ENCODE assay signal across 9 cellular contexts in the genomic region with DNA sequence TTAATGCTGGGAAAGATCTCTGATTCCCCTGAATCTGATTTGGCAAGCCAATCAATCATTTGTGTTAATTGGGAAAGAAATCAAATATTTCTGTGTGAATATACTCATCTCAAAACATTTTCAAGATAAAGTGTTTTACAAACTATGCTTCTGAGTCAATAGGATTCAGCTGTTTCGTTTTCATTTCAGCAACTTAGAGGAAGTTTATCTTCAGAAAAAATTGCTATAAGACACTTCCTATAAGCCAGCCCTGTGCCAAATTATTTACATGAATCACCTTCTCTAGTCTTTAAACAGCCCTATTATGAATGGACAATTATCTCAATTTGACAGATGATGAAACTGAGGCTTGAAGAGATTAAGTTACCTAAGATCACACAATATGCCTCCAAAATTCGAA. TPM values are rescaled to one million over a fixed set of nuclear protein-coding genes. Genes with fewer than 3 reads are reported as not detected.
A peak's percentile ranks its signal among the peaks of the same experiment; 100 is the strongest.
DNase-seq lines count a peak whose midpoint lies in the region; ATAC-seq and TF ChIP-seq lines count a peak whose summit lies in the region.
"Had no signal": no experiment of that assay in that cellular context is flagged by ENCODE, and none has a peak within 500 bp of the region (broad histone marks: within the 10 kb centered on the region; RNA-seq: fewer than 3 reads in every experiment).

No MANE protein-coding gene starts in this region.

- H2AFZ ChIP-seq in OCI-LY3 (ENCODE audit: low read depth, low read length), result peak overlapping the region; percentile 64

- H3K27me3 ChIP-seq in OCI-LY3 (ENCODE audit: low read depth, low read length), result peaks cover 17% of the 10 kb centered on the region
- H3K27me3 ChIP-seq: pancreas had no signal

- DNase-seq in SKM-1 treated with dmso at 0.1 percent for 144 hours (lab: John Stamatoyannopoulos, UW; ENCODE audit: unreplicated experiment) (peak; percentile 1), SKM-1 (lab: John Stamatoyannopoulos, UW; ENCODE audit: unreplicated experiment) (no peak), omental fat pad (ENCODE audit: low spot score) (no peak), HEK293T (ENCODE audit: extremely low spot score) (no peak), NCI-H1105 treated with DMSO at 0.1 percent for 48 hours (lab: John Stamatoyannopoulos, UW) (no peak)
- DNase-seq: H7, NCI-H774 had no signal

- peak overlapping the region; percentile 24 for H3K9ac ChIP-seq in OCI-LY3 (ENCODE audit: low read length)

- H3K4me1 ChIP-seq in OCI-LY3 (ENCODE audit: low read length), result peaks cover 15% of the 10 kb centered on the region
- H3K4me1 ChIP-seq: pancreas had no signal

- H3K4me2 ChIP-seq in OCI-LY3 (ENCODE audit: low read length), result peak overlapping the region; percentile 79

- peak; percentile 55 for ATAC-seq in omental fat pad (ENCODE audit: low FRiP score)

- no peaks in the 10 kb centered on the region for H3K79me2 ChIP-seq in OCI-LY3 (ENCODE audit: low read length)

- CTCF ChIA-PET in HEK293T (lab: Yijun Ruan, JAX), result no interaction called here

- TF ChIP-seq CTCF in OCI-LY3 (IDR thresholded peaks at IDR 0.05; ENCODE audit: low read depth, low read length) (no peak), omental fat pad (IDR thresholded peaks at IDR 0.05) (no peak)

- no peaks in the 10 kb centered on the region for H3K9me3 ChIP-seq in OCI-LY3 (ENCODE audit: insufficient read depth, low read length)
- H3K9me3 ChIP-seq: pancreas had no signal

- peak overlapping the region; percentile 61 for H3K27ac ChIP-seq in OCI-LY3 (ENCODE audit: low read length)
- H3K27ac ChIP-seq: pancreas had no signal

- H4K20me1 ChIP-seq in OCI-LY3 (ENCODE audit: insufficient read depth, low read length), result no peaks in the 10 kb centered on the region

- no peaks in the 10 kb centered on the region for H3K36me3 ChIP-seq in OCI-LY3 (replicated peaks; ENCODE audit: low read depth, low read length)
- H3K36me3 ChIP-seq: pancreas had no signal

- H3K4me3 ChIP-seq in OCI-LY3 (ENCODE audit: low read length), result peak overlapping the region; percentile 52
- H3K4me3 ChIP-seq: pancreas had no signal

- POLR2A ChIA-PET in HEK293T (lab: Yijun Ruan, JAX), result no interaction called here

TF ChIP-seq in HEK293T, 16 proteins besides CTCF, POLR2A, EP300 and RAD21:
- TF ChIP-seq L3MBTL2 (conservative IDR thresholded peaks at IDR 0.05) (no peak), HDGF (IDR thresholded peaks at IDR 0.05; ENCODE audit: borderline replicate concordance) (no peak), ZNF384 (IDR thresholded peaks at IDR 0.05) (no peak), FOXA1 (IDR thresholded peaks at IDR 0.05) (no peak), TARDBP (IDR thresholded peaks at IDR 0.05) (no peak), FOXK2 (IDR thresholded peaks at IDR 0.05) (no peak), LEF1 (IDR thresholded peaks at IDR 0.05; ENCODE audit: borderline replicate concordance) (no peak), NFRKB (IDR thresholded peaks at IDR 0.05) (no peak), BHLHE40 (IDR thresholded peaks at IDR 0.05; ENCODE audit: borderline replicate concordance) (no peak), SP1 (IDR thresholded peaks at IDR 0.05) (no peak), ELF4 (IDR thresholded peaks at IDR 0.05) (no peak), CTBP1 (IDR thresholded peaks at IDR 0.05; ENCODE audit: borderline replicate concordance) (no peak), SUZ12 (IDR thresholded peaks at IDR 0.05) (no peak), FOXM1 (IDR thresholded peaks at IDR 0.05; ENCODE audit: borderline replicate concordance) (no peak)

RNA-seq across cellular contexts. Expression of a gene that starts 10.9 kb away (rescaled TPM):
- not detected for total RNA-seq in omental fat pad
- total RNA-seq: H7, pancreas had no signal

RNA-seq across cellular contexts. Expression of a gene that starts 19.6 kb away (rescaled TPM):
- 1 to 10 TPM; 1.5 to 9.2 (median 2.0) TPM for total RNA-seq in omental fat pad
- total RNA-seq: H7, pancreas had no signal

RNA-seq across cellular contexts. Expression of a gene that starts 48.4 kb away (rescaled TPM):
- total RNA-seq in omental fat pad, result not detected
- total RNA-seq: H7, pancreas had no signal

RNA-seq across cellular contexts. Expression of a gene that starts 52.6 kb away (rescaled TPM):
- 1 to 10 TPM; 1.4 to 3.0 (median 1.9) TPM for total RNA-seq in omental fat pad

RNA-seq across cellular contexts. Expression of a gene that starts 59.5 kb away (rescaled TPM):
- total RNA-seq in omental fat pad, result 10 to 100 TPM; 10.5 to 20.1 (median 12.6) TPM
